23 cellular contexts compared by ENCODE assay signal in genomic region chr18:9441061-9441460, GRCh38.
"Had no signal": no experiment of that assay in that cellular context is flagged by ENCODE, and none has a peak within 500 bp of the region (broad histone marks: within the 10 kb centered on the region; RNA-seq: fewer than 3 reads in every experiment).

No MANE protein-coding gene starts in this region.

- H3K4me1 Mint-ChIP-seq: naive thymus-derived CD8-positive, alpha-beta T cell; stimulated activated naive B cell treated with anti-CD40 and anti-IgM and Interleukin-4, amounts not matched to agents 10 μg/mL and 1 μg/mL and 100 μg/mL, for 72 hours; stimulated activated naive CD8-positive, alpha-beta T cell treated with anti-CD3 and anti-CD28 coated beads, Interleukin-15, amount 100 ng/mL, for 72 hours had no signal

- DNase-seq: effector memory CD4-positive, alpha-beta T cell; gastrocnemius medialis; glutamatergic neuron; islet precursor cell; mammary epithelial cell; mucosa of descending colon; naive thymus-derived CD8-positive, alpha-beta T cell; posterior cingulate gyrus; spleen; stimulated activated CD4-positive, alpha-beta T cell treated with anti-CD3 and anti-CD28 coated beads, Interleukin-15, amount 100 ng/mL, for 24 hours; stimulated activated CD4-positive, alpha-beta T cell treated with anti-CD3 and anti-CD28 coated beads, Interleukin-1b, Interleukin-23, amount 100 ng/mL, for 48 hours; stimulated activated CD4-positive, alpha-beta T cell treated with anti-CD3 and anti-CD28 coated beads, Interleukin-4, amount 100 ng/mL, for 24 hours; stimulated activated naive B cell treated with anti-CD40 and anti-IgM and Interleukin-4, amounts not matched to agents 10 μg/mL and 1 μg/mL and 100 μg/mL, for 72 hours; stimulated activated naive CD8-positive, alpha-beta T cell treated with anti-CD3 and anti-CD28 coated beads, Interleukin-15, amount 100 ng/mL, for 72 hours; testis; upper lobe of right lung had no signal

- H3K4me1 ChIP-seq: esophagus muscularis mucosa, gastrocnemius medialis, spleen, testis, upper lobe of right lung, vagina had no signal

- H3K9me3 Mint-ChIP-seq: neural crest cell; stimulated activated naive B cell treated with anti-CD40 and anti-IgM and Interleukin-4, amounts not matched to agents 10 μg/mL and 1 μg/mL and 100 μg/mL, for 72 hours; stimulated activated naive CD8-positive, alpha-beta T cell treated with anti-CD3 and anti-CD28 coated beads, Interleukin-15, amount 100 ng/mL, for 72 hours had no signal

- H3K27me3 ChIP-seq: esophagus muscularis mucosa, gastrocnemius medialis, spleen, testis, tibial nerve, upper lobe of right lung, vagina had no signal

- H3K4me3 Mint-ChIP-seq: naive thymus-derived CD8-positive, alpha-beta T cell; neural crest cell; stimulated activated naive B cell treated with anti-CD40 and anti-IgM and Interleukin-4, amounts not matched to agents 10 μg/mL and 1 μg/mL and 100 μg/mL, for 72 hours; stimulated activated naive CD8-positive, alpha-beta T cell treated with anti-CD3 and anti-CD28 coated beads, Interleukin-15, amount 100 ng/mL, for 72 hours had no signal

- H3K27ac Mint-ChIP-seq: naive thymus-derived CD8-positive, alpha-beta T cell; stimulated activated naive B cell treated with anti-CD40 and anti-IgM and Interleukin-4, amounts not matched to agents 10 μg/mL and 1 μg/mL and 100 μg/mL, for 72 hours; stimulated activated naive CD8-positive, alpha-beta T cell treated with anti-CD3 and anti-CD28 coated beads, Interleukin-15, amount 100 ng/mL, for 72 hours had no signal

- H3K36me3 ChIP-seq: esophagus muscularis mucosa, gastrocnemius medialis, spleen, tibial nerve, upper lobe of right lung, vagina had no signal

- H3K27ac ChIP-seq: epithelial cell of prostate, esophagus muscularis mucosa, gastrocnemius medialis, spleen, testis, tibial nerve, upper lobe of right lung, vagina had no signal

- H3K36me3 Mint-ChIP-seq: naive thymus-derived CD8-positive, alpha-beta T cell; stimulated activated naive B cell treated with anti-CD40 and anti-IgM and Interleukin-4, amounts not matched to agents 10 μg/mL and 1 μg/mL and 100 μg/mL, for 72 hours had no signal

- ATAC-seq: gastrocnemius medialis; left lobe of liver; mucosa of descending colon; naive thymus-derived CD8-positive, alpha-beta T cell; sciatic nerve; stimulated activated naive B cell treated with anti-CD40 and anti-IgM and Interleukin-4, amounts not matched to agents 10 μg/mL and 1 μg/mL and 100 μg/mL, for 72 hours; stimulated activated naive CD8-positive, alpha-beta T cell treated with anti-CD3 and anti-CD28 coated beads, Interleukin-15, amount 100 ng/mL, for 72 hours; upper lobe of right lung had no signal

- H3K4me3 ChIP-seq: esophagus muscularis mucosa, gastrocnemius medialis, mucosa of descending colon, spleen, testis, tibial nerve, upper lobe of right lung, vagina had no signal

- H3K9me3 ChIP-seq: esophagus muscularis mucosa, gastrocnemius medialis, mucosa of descending colon, testis, tibial nerve, upper lobe of right lung, vagina had no signal

- H3K27me3 Mint-ChIP-seq: stimulated activated naive B cell treated with anti-CD40 and anti-IgM and Interleukin-4, amounts not matched to agents 10 μg/mL and 1 μg/mL and 100 μg/mL, for 72 hours; stimulated activated naive CD8-positive, alpha-beta T cell treated with anti-CD3 and anti-CD28 coated beads, Interleukin-15, amount 100 ng/mL, for 72 hours had no signal
